22 cellular contexts compared by ENCODE assay signal in the genomic region with DNA sequence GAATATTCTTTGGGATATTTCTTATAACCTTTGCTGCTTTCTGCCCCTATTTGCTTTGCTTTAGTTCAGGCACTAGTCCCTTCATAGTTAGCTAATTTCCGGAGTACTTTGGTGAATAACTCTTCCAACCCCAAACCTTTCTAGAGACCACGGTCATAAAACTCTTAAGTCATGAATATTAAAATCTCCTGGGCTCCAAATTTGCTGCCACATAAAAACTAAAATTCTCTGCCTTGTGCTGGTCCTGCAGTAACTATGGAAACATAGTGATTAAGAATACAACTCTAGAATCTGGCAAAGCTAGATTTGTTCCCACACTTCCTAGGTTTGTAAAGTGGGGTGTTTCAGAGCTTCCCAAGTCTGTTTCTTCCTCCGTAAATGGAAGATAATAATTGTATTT. TPM values are rescaled to one million over a fixed set of nuclear protein-coding genes. Genes with fewer than 3 reads are reported as not detected.
"Had no signal": no experiment of that assay in that cellular context is flagged by ENCODE, and none has a peak within 500 bp of the region (broad histone marks: within the 10 kb centered on the region; RNA-seq: fewer than 3 reads in every experiment).

No MANE protein-coding gene starts in this region.

- H3K36me3 ChIP-seq: heart left ventricle, transverse colon, uterus had no signal

- H3K4me3 Mint-ChIP-seq: activated CD4-positive, alpha-beta T cell treated with anti-CD3 and anti-CD28 coated beads, Interleukin-2, amount 10 ng/mL, durations not matched to agents 7 days and 5 days; activated CD8-positive, alpha-beta T cell treated with anti-CD3 and anti-CD28 coated beads, Interleukin-2, amount 10 ng/mL, durations not matched to agents 7 days and 5 days; activated naive CD4-positive, alpha-beta T cell treated with anti-CD3 and anti-CD28 coated beads for 36 hours; activated T-cell treated with anti-CD3 and anti-CD28 coated beads, Interleukin-2, amount 50 U/mL, for 4 hours; dendritic cell treated with granulocyte-macrophage colony-stimulating factor and Interleukin-4, amounts not matched to agents 40 ng/mL and 50 ng/mL, for 4 days; endodermal cell; nephron progenitor cell; T-helper 1 cell treated with Interleukin-12 subunit alpha and Interleukin-12 subunit beta and Interleukin-4 antibody, amounts not matched to agents 30 μg/mL and 1 μg/mL, for 36 hours had no signal

- DNase-seq: activated CD4-positive, alpha-beta T cell treated with anti-CD3 and anti-CD28 coated beads, Interleukin-2, amount 10 ng/mL, durations not matched to agents 7 days and 5 days; activated CD8-positive, alpha-beta T cell treated with anti-CD3 and anti-CD28 coated beads, Interleukin-2, amount 10 ng/mL, durations not matched to agents 7 days and 5 days; activated naive CD4-positive, alpha-beta T cell treated with anti-CD3 and anti-CD28 coated beads for 36 hours; activated T-cell treated with anti-CD3 and anti-CD28 coated beads, Interleukin-2, amount 50 U/mL, for 4 hours; endodermal cell; heart left ventricle; kidney glomerular epithelial cell; left ventricle myocardium superior; nephron progenitor cell; occipital lobe; stimulated activated CD4-positive, alpha-beta T cell treated with anti-CD3 and anti-CD28 coated beads, Interleukin-12 subunit alpha, Interleukin-12 subunit beta, amount 100 ng/mL, for 4 hours; stimulated activated CD4-positive, alpha-beta T cell treated with anti-CD3 and anti-CD28 coated beads, Interleukin-1b, Interleukin-23, amount 100 ng/mL, for 48 hours; stimulated activated CD8-positive, alpha-beta memory T cell treated with anti-CD3 and anti-CD28 coated beads, Interleukin-4, amount 100 ng/mL, for 48 hours; stimulated activated naive CD4-positive, alpha-beta T cell; transverse colon; uterus had no signal

- H3K27ac ChIP-seq: heart left ventricle, transverse colon, uterus had no signal

- ATAC-seq: activated CD8-positive, alpha-beta T cell treated with anti-CD3 and anti-CD28 coated beads, Interleukin-2, amount 10 ng/mL, durations not matched to agents 7 days and 5 days; activated T-cell treated with anti-CD3 and anti-CD28 coated beads, Interleukin-2, amount 50 U/mL, for 4 hours; heart left ventricle had no signal

- H3K27me3 Mint-ChIP-seq: dendritic cell treated with granulocyte-macrophage colony-stimulating factor and Interleukin-4, amounts not matched to agents 40 ng/mL and 50 ng/mL, for 4 days had no signal

- H3K9me3 Mint-ChIP-seq: activated CD4-positive, alpha-beta T cell treated with anti-CD3 and anti-CD28 coated beads, Interleukin-2, amount 10 ng/mL, durations not matched to agents 7 days and 5 days; activated naive CD4-positive, alpha-beta T cell treated with anti-CD3 and anti-CD28 coated beads for 36 hours; activated T-cell treated with anti-CD3 and anti-CD28 coated beads, Interleukin-2, amount 50 U/mL, for 4 hours; dendritic cell treated with granulocyte-macrophage colony-stimulating factor and Interleukin-4, amounts not matched to agents 40 ng/mL and 50 ng/mL, for 4 days; endodermal cell; T-helper 1 cell treated with Interleukin-12 subunit alpha and Interleukin-12 subunit beta and Interleukin-4 antibody, amounts not matched to agents 30 μg/mL and 1 μg/mL, for 36 hours had no signal

- H3K9me3 ChIP-seq: heart left ventricle, transverse colon, uterus had no signal

- H3K4me3 ChIP-seq: heart left ventricle, transverse colon, uterus had no signal

- H3K27ac Mint-ChIP-seq: activated CD4-positive, alpha-beta T cell treated with anti-CD3 and anti-CD28 coated beads, Interleukin-2, amount 10 ng/mL, durations not matched to agents 7 days and 5 days; activated CD8-positive, alpha-beta T cell treated with anti-CD3 and anti-CD28 coated beads, Interleukin-2, amount 10 ng/mL, durations not matched to agents 7 days and 5 days; activated naive CD4-positive, alpha-beta T cell treated with anti-CD3 and anti-CD28 coated beads for 36 hours; dendritic cell treated with granulocyte-macrophage colony-stimulating factor and Interleukin-4, amounts not matched to agents 40 ng/mL and 50 ng/mL, for 4 days; endodermal cell; nephron progenitor cell; T-helper 1 cell treated with Interleukin-12 subunit alpha and Interleukin-12 subunit beta and Interleukin-4 antibody, amounts not matched to agents 30 μg/mL and 1 μg/mL, for 36 hours had no signal

RNA-seq across cellular contexts. Expression of a gene that starts 10.0 kb away (rescaled TPM):
- total RNA-seq: activated CD4-positive, alpha-beta T cell treated with anti-CD3 and anti-CD28 coated beads, Interleukin-2, amount 10 ng/mL, durations not matched to agents 7 days and 5 days; activated CD8-positive, alpha-beta T cell treated with anti-CD3 and anti-CD28 coated beads, Interleukin-2, amount 10 ng/mL, durations not matched to agents 7 days and 5 days; activated naive CD4-positive, alpha-beta T cell treated with anti-CD3 and anti-CD28 coated beads for 36 hours; activated T-cell treated with anti-CD3 and anti-CD28 coated beads, Interleukin-2, amount 50 U/mL, for 4 hours; endodermal cell; frontal cortex; left ventricle myocardium superior; myocyte; occipital lobe; posterior vena cava; subcutaneous adipose tissue; transverse colon; uterus had no signal
